11 cellular contexts compared by ENCODE assay signal in genomic region chrX:154979671-154980070, GRCh38.
"Had no signal": no experiment of that assay in that cellular context is flagged by ENCODE, and none has a peak within 500 bp of the region (broad histone marks: within the 10 kb centered on the region; RNA-seq: fewer than 3 reads in every experiment).

No MANE protein-coding gene starts in this region.

- H3K27ac ChIP-seq: tibial artery, vagina, VCaP had no signal

- H3K9me3 ChIP-seq: tibial artery, vagina had no signal

- H3K27me3 ChIP-seq: tibial artery, vagina had no signal

- H3K4me1 ChIP-seq: vagina had no signal

- ATAC-seq: effector memory CD8-positive, alpha-beta T cell; left cardiac atrium; stimulated activated memory B cell treated with anti-CD40 and anti-IgM and Interleukin-4, amounts not matched to agents 10 μg/mL and 1 μg/mL and 100 μg/mL, for 72 hours had no signal

- DNase-seq: activated CD4-positive, alpha-beta T cell treated with anti-CD3 and anti-CD28 coated beads for 48 hours; activated naive CD4-positive, alpha-beta T cell treated with anti-CD3 and anti-CD28 coated beads for 36 hours; effector memory CD8-positive, alpha-beta T cell; left cardiac atrium; nucleus accumbens; right cardiac atrium; tibial artery had no signal

- H3K4me3 ChIP-seq: smooth muscle cell, tibial artery had no signal

- H3K36me3 ChIP-seq: tibial artery, vagina had no signal
